In the genomic region with DNA sequence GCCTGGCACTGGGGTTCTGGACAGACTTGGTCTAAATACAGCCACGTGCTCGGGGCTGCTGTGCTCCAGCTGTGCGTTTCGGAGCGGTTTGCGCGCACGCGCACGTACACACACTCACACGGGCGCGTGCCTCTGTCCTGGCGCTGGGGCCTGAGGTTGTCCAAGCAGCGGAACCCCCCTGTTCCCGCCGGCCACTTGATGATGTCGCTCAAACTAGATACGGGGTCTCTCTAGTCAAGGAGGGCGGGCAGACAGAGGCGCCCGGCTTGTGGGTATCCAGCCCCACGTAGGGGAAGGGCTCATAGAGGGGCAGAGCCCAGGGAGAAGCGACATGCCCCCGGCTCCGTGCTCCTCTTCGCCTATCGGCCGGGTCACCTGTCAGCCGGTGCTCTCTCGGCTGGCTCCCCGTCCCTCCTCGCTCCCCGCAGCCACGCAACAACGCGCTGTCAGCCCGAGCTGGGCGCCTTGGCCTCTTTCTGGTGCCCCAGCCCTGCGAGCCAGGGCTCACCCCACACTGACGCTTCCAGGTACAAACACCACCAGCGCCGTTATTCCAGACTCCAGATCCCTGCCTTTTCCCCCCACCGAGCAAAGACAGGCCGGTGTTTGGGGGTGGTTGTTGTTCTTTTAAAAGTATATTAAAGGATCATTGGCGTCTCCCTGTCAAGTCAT, we compare ENCODE assay signal across 11 cellular contexts. TPM values are rescaled to one million over a fixed set of nuclear protein-coding genes. Genes with fewer than 3 reads are reported as not detected.
DNase-seq lines count a peak whose midpoint lies in the region; ATAC-seq and TF ChIP-seq lines count a peak whose summit lies in the region.
"Had no signal": no experiment of that assay in that cellular context is flagged by ENCODE, and none has a peak within 500 bp of the region (broad histone marks: within the 10 kb centered on the region; RNA-seq: fewer than 3 reads in every experiment).

No MANE protein-coding gene starts in this region.

- peak overlapping the region; percentile 72 for H3K4me3 Mint-ChIP-seq in T-helper 17 cell
- H3K4me3 Mint-ChIP-seq in glutamatergic neuron (ENCODE audit: unreplicated experiment), result peak overlapping the region; percentile 68
- peak overlapping the region; percentile 66 for H3K4me3 Mint-ChIP-seq in progenitor cell of endocrine pancreas (ENCODE audit: low read depth)

- peaks cover 3% of the 10 kb centered on the region for H3K9me3 ChIP-seq in T-helper 17 cell (ENCODE audit: control insufficient read depth, low read length, poor library complexity, severe bottlenecking)
- peaks cover 7% of the 10 kb centered on the region; the same call in 1 of the 2 replicates for H3K9me3 ChIP-seq in PC-9 (ENCODE audit: insufficient read depth, low read depth)

- POLR2A ChIA-PET in PC-9 (lab: Charles Lee; ENCODE audit: unreplicated experiment), result no interaction called here

- H2AFZ ChIP-seq in PC-9, result no peak overlapping the region

- no peak for ATAC-seq in T-helper 17 cell
- no peak for ATAC-seq in HG03139 (IDR thresholded peaks at IDR 0.05; ENCODE audit: unreplicated experiment)
- no peak for ATAC-seq in HG03439 (IDR thresholded peaks at IDR 0.05; ENCODE audit: unreplicated experiment)
- no peak for ATAC-seq in GM18870 (IDR thresholded peaks at IDR 0.05; ENCODE audit: unreplicated experiment)

- intact Hi-C loops in PC-9 (cut with micrococcal nuclease; ENCODE audit: unreplicated experiment), result no loop called here

- H3K27me3 ChIP-seq in PC-9 (ENCODE audit: insufficient read depth, low read depth), result no peaks in the 10 kb centered on the region

- peaks cover 12% of the 10 kb centered on the region for H3K79me2 ChIP-seq in PC-9 (ENCODE audit: low read depth)

- no peaks in the 10 kb centered on the region for H4K20me1 ChIP-seq in PC-9 (ENCODE audit: insufficient read depth)

- H3K36me3 Mint-ChIP-seq in T-helper 17 cell (ENCODE audit: low read depth) (peaks cover 3% of the 10 kb centered on the region), glutamatergic neuron (ENCODE audit: unreplicated experiment) (no peaks in the 10 kb centered on the region), progenitor cell of endocrine pancreas (ENCODE audit: insufficient read depth) (no peaks in the 10 kb centered on the region)

- peaks cover 87% of the 10 kb centered on the region for H3K27me3 Mint-ChIP-seq in T-helper 17 cell
- H3K27me3 Mint-ChIP-seq in glutamatergic neuron (ENCODE audit: unreplicated experiment), result peaks cover 40% of the 10 kb centered on the region
- H3K27me3 Mint-ChIP-seq in progenitor cell of endocrine pancreas, result peaks cover 85% of the 10 kb centered on the region

- CTCF ChIA-PET in PC-9 (lab: Charles Lee), result no interaction called here

- peak; percentile 50 for DNase-seq in ELF-1 (ENCODE audit: low read depth, low spot score)
- DNase-seq in T-helper 17 cell, result no peak
- peak; percentile 28 for DNase-seq in glutamatergic neuron
- DNase-seq in progenitor cell of endocrine pancreas (ENCODE audit: low spot score, unreplicated experiment), result no peak
- DNase-seq in PC-9, result no peak
- DNase-seq: NCI-H2227 treated with DMSO at 0.1 percent for 48 hours; stimulated activated CD4-positive, alpha-beta T cell treated with anti-CD3 and anti-CD28 coated beads, Interleukin-4, amount 100 ng/mL, for 1 hour had no signal

- peaks cover 20% of the 10 kb centered on the region for H3K9me3 Mint-ChIP-seq in glutamatergic neuron (ENCODE audit: unreplicated experiment)
- no peaks in the 10 kb centered on the region for H3K9me3 Mint-ChIP-seq in progenitor cell of endocrine pancreas (ENCODE audit: low read depth)

- no peaks in the 10 kb centered on the region for H3K9me2 ChIP-seq in PC-9 (ENCODE audit: insufficient read depth)

- no peak overlapping the region for H3K4me3 ChIP-seq in PC-9

- H3F3A ChIP-seq in PC-9 (ENCODE audit: insufficient read depth, low read depth), result no peaks in the 10 kb centered on the region

- H3K4me2 ChIP-seq in PC-9, result no peak overlapping the region

- H3K27ac ChIP-seq in PC-9, result no peak overlapping the region

- no peaks in the 10 kb centered on the region for H3K4me1 ChIP-seq in PC-9 (replicated peaks; ENCODE audit: insufficient read depth)

- H3K27ac Mint-ChIP-seq in T-helper 17 cell, result peak overlapping the region; percentile 65
- no peak overlapping the region for H3K27ac Mint-ChIP-seq in glutamatergic neuron (ENCODE audit: unreplicated experiment)
- no peak overlapping the region for H3K27ac Mint-ChIP-seq in progenitor cell of endocrine pancreas

- H3K4me1 Mint-ChIP-seq in T-helper 17 cell (peaks cover 4% of the 10 kb centered on the region), glutamatergic neuron (ENCODE audit: low read depth, unreplicated experiment) (peaks cover 9% of the 10 kb centered on the region), progenitor cell of endocrine pancreas (ENCODE audit: low read depth) (peaks cover 24% of the 10 kb centered on the region)

- no TSS peak for BruUV-seq in PC-9 (replicated peaks; lab: Mats Ljungman, UMichigan)

- peaks cover 7% of the 10 kb centered on the region; the same call in 1 of the 2 replicates for H3K36me3 ChIP-seq in PC-9 (ENCODE audit: low read depth)

- TF ChIP-seq CTCF in glutamatergic neuron (IDR thresholded peaks at IDR 0.05; ENCODE audit: partially characterized antibody, unreplicated experiment) (no peak), progenitor cell of endocrine pancreas (IDR thresholded peaks at IDR 0.05; ENCODE audit: unreplicated experiment) (no peak), PC-9 (conservative IDR thresholded peaks at IDR 0.05) (no peak)

RNA-seq across cellular contexts. Expression of gene NR2F1-AS1, which starts 8.8 kb away (rescaled TPM):
- not detected for total RNA-seq in T-helper 17 cell
- 0.39 TPM for total RNA-seq in glutamatergic neuron (ENCODE audit: unreplicated experiment)
- total RNA-seq in progenitor cell of endocrine pancreas, result 6.3 and 10.6 TPM in 2 replicates
- total RNA-seq in PC-9 (2021), result 5.9 and 6.0 TPM in 2 replicates
- total RNA-seq: T-helper 1 cell treated with Interleukin-12 subunit alpha and Interleukin-12 subunit beta and Interleukin-4 antibody, amounts not matched to agents 30 ng/mL and 1 ng/mL, for 36 hours had no signal

RNA-seq across cellular contexts. Expression of gene NR2F1, which starts 10.8 kb away (rescaled TPM):
- total RNA-seq in T-helper 17 cell (not detected), glutamatergic neuron (ENCODE audit: unreplicated experiment) (0.37 TPM), progenitor cell of endocrine pancreas (34.8 and 35.4 TPM in 2 replicates), PC-9 (2021) (1.1 and 1.3 TPM in 2 replicates)
- total RNA-seq: T-helper 1 cell treated with Interleukin-12 subunit alpha and Interleukin-12 subunit beta and Interleukin-4 antibody, amounts not matched to agents 30 ng/mL and 1 ng/mL, for 36 hours had no signal

Comparison
In these comparisons a context has a peak if more than half of its experiments do, and no peak if none do; other contexts are left out.
1. DNase-seq: peak in ELF-1 (single experiment) and glutamatergic neuron (single experiment); none in T-helper 17 cell (0 of 3), progenitor cell of endocrine pancreas (single experiment) and PC-9 (0 of 2).
2. RNA of gene NR2F1, which starts 10.8 kb away (total RNA-seq): 34.8 to 35.4 TPM in progenitor cell of endocrine pancreas; 1.1 to 1.3 TPM in PC-9, 0.37 TPM in glutamatergic neuron (single experiment) and not detected in T-helper 17 cell; every median in the first group is over 10 times any median in the second.
3. Peak in every context shown above with its lines, with median percentiles within 50 percentile points of each other: H3K4me3 Mint-ChIP-seq.